Comparison of ENCODE assay signal across 1 cellular context in genomic region chr9:96487949-96488348, GRCh38.
TF ChIP-seq lines count a peak whose summit lies in the region.

No MANE protein-coding gene starts in this region.

TF ChIP-seq in K562, 482 proteins besides CTCF, POLR2A, EP300 and RAD21 (continued from another document):
- TF ChIP-seq SNAPC5 (CRISPR knock-in tag; IDR thresholded peaks at IDR 0.05) (no peak), GABPA (tag; conservative IDR thresholded peaks at IDR 0.05; ENCODE audit: low read depth) (peak; percentile 37)
